In genomic region chr11:22192289-22192641, GRCh38 we compare ENCODE assay signal across 8 cellular contexts. TPM values are rescaled to one million over a fixed set of nuclear protein-coding genes. Genes with fewer than 3 reads are reported as not detected.
DNase-seq lines count a peak whose midpoint lies in the region; ATAC-seq and TF ChIP-seq lines count a peak whose summit lies in the region.

No MANE protein-coding gene starts in this region.

- no peaks in the 10 kb centered on the region for H3K9me2 ChIP-seq in SK-N-SH

- H3K27ac Mint-ChIP-seq in activated naive CD4-positive, alpha-beta T cell treated with anti-CD3 and anti-CD28 coated beads, Interleukin-2, amount 10 ng/mL, durations not matched to agents 7 days and 5 days: no peak overlapping the region

- H2AFZ ChIP-seq in SK-N-SH (ENCODE audit: low read depth): peak overlapping the region; percentile 95

- H3K27me3 Mint-ChIP-seq in activated naive CD4-positive, alpha-beta T cell treated with anti-CD3 and anti-CD28 coated beads, Interleukin-2, amount 10 ng/mL, durations not matched to agents 7 days and 5 days: peaks cover 24% of the 10 kb centered on the region

- intact Hi-C loops in gastrocnemius medialis (cut with DNase I; ENCODE audit: low total_unique reads): loop anchor here (2.0 to 10.0 kb wide), 2 partner anchors 433 to 1805 kb away; partner anchors contain the start of genes FANCF and PRMT3

- H3K9ac ChIP-seq in SK-N-SH: peak overlapping the region; percentile 39; the same call in 1 of the 2 replicates

- H3K36me3 ChIP-seq in SK-N-SH (replicated peaks in 1 of 2; ENCODE audit: control insufficient read depth in 1 of 2, insufficient read depth in 2 of 2, low read length in 1 of 2): no peaks in the 10 kb centered on the region
- H3K36me3 ChIP-seq in gastrocnemius medialis: no peaks in the 10 kb centered on the region

- TF ChIP-seq EP300 in SK-N-SH (IDR thresholded peaks at IDR 0.05; ENCODE audit: borderline replicate concordance in 1 of 2, low read depth in 1 of 2, low read length in 1 of 2): no peak

- ATAC-seq in gastrocnemius medialis (peak; percentile 32 to 34), GM18858 (IDR thresholded peaks at IDR 0.05; ENCODE audit: unreplicated experiment) (no peak)

- no peaks in the 10 kb centered on the region for H3K79me2 ChIP-seq in SK-N-SH (ENCODE audit: insufficient read depth)

- 0% methylated on average over 4 of the region's 7 CpGs for WGBS in SK-N-SH (ENCODE audit: low lambda C conversion rate)

- H3K27me3 ChIP-seq in SK-N-SH (ENCODE audit: insufficient read depth): no peaks in the 10 kb centered on the region
- no peaks in the 10 kb centered on the region for H3K27me3 ChIP-seq in gastrocnemius medialis

- DNase-seq in activated naive CD4-positive, alpha-beta T cell treated with anti-CD3 and anti-CD28 coated beads, Interleukin-2, amount 10 ng/mL, durations not matched to agents 7 days and 5 days: no peak
- DNase-seq in activated naive CD4-positive, alpha-beta T cell (lab: John Stamatoyannopoulos, UW): no peak
- DNase-seq in SK-N-SH (peak; percentile 52), iPS DF 4.7 (ENCODE audit: extremely low read depth, low spot score) (peak; percentile 25), gastrocnemius medialis (peak; percentile 6 to 47), superior temporal gyrus (ENCODE audit: extremely low spot score) (no peak)
- DNase-seq in effector CD8-positive, alpha-beta T cell (lab: John Stamatoyannopoulos, UW): no peak

- H3K4me1 ChIP-seq in SK-N-SH (ENCODE audit: control insufficient read depth in 1 of 2, insufficient read depth in 2 of 2, low read depth in 1 of 2, low read length in 1 of 2) (no peaks in the 10 kb centered on the region; a peak in 2 of 4 replicates), gastrocnemius medialis (peaks cover 16 to 21% of the 10 kb centered on the region in 2 donors)

- peak overlapping the region; percentile 52 to 67 for H3K4me3 ChIP-seq in SK-N-SH (ENCODE audit: low read depth in 2 of 2, low read length in 1 of 2)
- H3K4me3 ChIP-seq in gastrocnemius medialis: peak overlapping the region; percentile 85 to 96 (median 92)

- POLR2A ChIA-PET in SK-N-SH (lab: Yijun Ruan, JAX): interaction anchor here (1.1 kb wide), 1 partner anchor 52 kb away, joined by 3 read pairs; no protein-coding TSS in a partner anchor

- peak overlapping the region; percentile 90 for H3K4me2 ChIP-seq in SK-N-SH

- no peaks in the 10 kb centered on the region for H4K20me1 ChIP-seq in SK-N-SH (ENCODE audit: insufficient read depth)

- CTCF ChIA-PET in activated naive CD4-positive, alpha-beta T cell treated with anti-CD3 and anti-CD28 coated beads, Interleukin-2, amount 10 ng/mL, durations not matched to agents 7 days and 5 days (lab: Charles Lee): no interaction called here
- CTCF ChIA-PET in SK-N-SH (lab: Yijun Ruan, JAX): interaction anchor here (1.1 to 2.9 kb wide), 3 partner anchors 10 to 31 kb away, joined by 3 to 11 read pairs (median 6); no protein-coding TSS in a partner anchor

- TF ChIP-seq CTCF in SK-N-SH (IDR thresholded peaks at IDR 0.05): peak; percentile 36
- peak in 2 of 5 experiments; percentile 16 to 49 for TF ChIP-seq CTCF in gastrocnemius medialis (IDR thresholded peaks at IDR 0.05 in 4 of 5, conservative IDR thresholded peaks at IDR 0.05 in 1 of 5)

- H3K9me3 Mint-ChIP-seq in activated naive CD4-positive, alpha-beta T cell treated with anti-CD3 and anti-CD28 coated beads, Interleukin-2, amount 10 ng/mL, durations not matched to agents 7 days and 5 days: no peaks in the 10 kb centered on the region

- H3F3A ChIP-seq in SK-N-SH (replicated peaks; ENCODE audit: insufficient read depth): no peaks in the 10 kb centered on the region

- peak overlapping the region; percentile 37 for H3K4me3 Mint-ChIP-seq in activated naive CD4-positive, alpha-beta T cell treated with anti-CD3 and anti-CD28 coated beads, Interleukin-2, amount 10 ng/mL, durations not matched to agents 7 days and 5 days

- H3K4me1 Mint-ChIP-seq in activated naive CD4-positive, alpha-beta T cell treated with anti-CD3 and anti-CD28 coated beads, Interleukin-2, amount 10 ng/mL, durations not matched to agents 7 days and 5 days: peaks cover 7% of the 10 kb centered on the region

- H3K9me3 ChIP-seq in SK-N-SH (no peaks in the 10 kb centered on the region), gastrocnemius medialis (no peaks in the 10 kb centered on the region)

- no peak for TF ChIP-seq RAD21 in SK-N-SH (IDR thresholded peaks at IDR 0.05; ENCODE audit: low read length)

- in situ Hi-C loops in gastrocnemius medialis (cut with MboI; ENCODE audit: low sequenced_read_pairs in 4 of 4): loop anchor here in 1 of 4 donors (25.0 kb wide), 1 partner anchor 470 kb away; the partner anchor contains the start of gene GAS2

- H3K36me3 Mint-ChIP-seq in activated naive CD4-positive, alpha-beta T cell treated with anti-CD3 and anti-CD28 coated beads, Interleukin-2, amount 10 ng/mL, durations not matched to agents 7 days and 5 days: no peaks in the 10 kb centered on the region

- no peak for TF ChIP-seq POLR2A in gastrocnemius medialis (IDR thresholded peaks at IDR 0.05)

- H3K27ac ChIP-seq in SK-N-SH (ENCODE audit: low read depth in 2 of 2, low read length in 1 of 2) (peak overlapping the region in 1 of 2 experiments; percentile 73; a peak in 1 of 4 replicates), gastrocnemius medialis (peak overlapping the region; percentile 92 to 99 (median 98))

TF ChIP-seq in SK-N-SH, 30 proteins besides CTCF, POLR2A, EP300 and RAD21:
- TF ChIP-seq FOSL2 (IDR thresholded peaks at IDR 0.05; ENCODE audit: borderline replicate concordance, low read depth) (no peak), TAF1 (IDR thresholded peaks at IDR 0.05; ENCODE audit: borderline replicate concordance, low read depth, low read length) (no peak), IRF3 (IDR thresholded peaks at IDR 0.05; ENCODE audit: low read depth, low read length) (no peak), FOXM1 (IDR thresholded peaks at IDR 0.05; ENCODE audit: low read depth) (no peak), NFIC (IDR thresholded peaks at IDR 0.05; ENCODE audit: borderline replicate concordance) (no peak), TEAD4 (IDR thresholded peaks at IDR 0.05; ENCODE audit: borderline replicate concordance, insufficient read depth) (no peak), TCF12 (IDR thresholded peaks at IDR 0.05) (no peak), RFX5 (IDR thresholded peaks at IDR 0.05; ENCODE audit: low read length) (no peak), PBX3 (IDR thresholded peaks at IDR 0.05) (no peak), USF1 (IDR thresholded peaks at IDR 0.05; ENCODE audit: borderline replicate concordance, low read depth) (no peak)

RNA-seq across cellular contexts. Expression of gene ANO5, which starts 0.6 kb away (rescaled TPM):
- 0.15 and 0.28 TPM in 2 replicates for polyA plus RNA-seq in SK-N-SH (2012; rRNA removed)
- 0.22 and 0.28 TPM in 2 replicates for polyA plus RNA-seq in SK-N-SH (2012; cell fraction: cytosol; rRNA removed)
- polyA plus RNA-seq in SK-N-SH (2012; cell fraction: nucleus; rRNA removed): 0.32 and 0.54 TPM in 2 replicates
- 10 to 100 TPM; 18.8 to 71.2 (median 35.4) TPM for total RNA-seq in gastrocnemius medialis

Comparison
In these comparisons a context has a peak if more than half of its experiments do, and no peak if none do; other contexts are left out.
1. DNase-seq: peak in SK-N-SH (single experiment), iPS DF 4.7 (single experiment) and gastrocnemius medialis (2 of 2); none in activated naive CD4-positive, alpha-beta T cell treated with anti-CD3 and anti-CD28 coated beads, Interleukin-2, amount 10 ng/mL, durations not matched to agents 7 days and 5 days (single experiment), activated naive CD4-positive, alpha-beta T cell (0 of 4), effector CD8-positive, alpha-beta T cell (single experiment) and superior temporal gyrus (single experiment).